ENCODE assay signal across 10 cellular contexts in the genomic region with DNA sequence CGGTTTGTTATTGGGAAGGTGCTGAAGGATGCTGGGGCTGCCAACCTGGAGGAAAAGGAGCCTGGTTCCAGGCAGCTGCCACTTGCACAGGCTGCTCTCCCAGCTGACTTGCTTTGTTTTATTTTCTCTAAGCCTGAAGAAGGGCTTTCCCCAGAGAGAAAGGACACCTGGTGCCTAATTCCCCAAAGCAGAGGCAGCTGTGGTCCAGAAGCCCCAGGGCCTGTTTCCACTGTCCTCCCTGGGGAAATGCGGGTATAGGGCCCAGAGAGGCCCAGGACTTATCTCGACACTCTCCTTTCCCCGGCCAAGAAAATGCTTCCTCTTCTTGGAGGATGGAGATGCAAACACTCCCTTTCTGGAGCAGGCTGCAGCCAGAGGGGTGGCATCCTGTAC. TPM values are rescaled to one million over a fixed set of nuclear protein-coding genes. Genes with fewer than 3 reads are reported as not detected.
DNase-seq lines count a peak whose midpoint lies in the region; ATAC-seq, FAIRE-seq and TF ChIP-seq lines count a peak whose summit lies in the region.
"Had no signal": no experiment of that assay in that cellular context is flagged by ENCODE, and none has a peak within 500 bp of the region (broad histone marks: within the 10 kb centered on the region; RNA-seq: fewer than 3 reads in every experiment).

No MANE protein-coding gene starts in this region.

- no TSS peak for BruUV-seq in GM12878 (replicated peaks; lab: Mats Ljungman, UMichigan)

- H3K36me3 ChIP-seq in GM12878 (ENCODE audit: control insufficient read depth in 2 of 2, insufficient read depth in 2 of 2, low read length in 1 of 2) (no peaks in the 10 kb centered on the region; a peak in 1 of 4 replicates), suprapubic skin (no peaks in the 10 kb centered on the region)

- POLR2A ChIA-PET in GM12878 (lab: Charles Lee), result interaction anchor here (0.5 to 3.4 kb wide), 4 partner anchors 11 to 94 kb away, joined by 3 to 18 read pairs (median 4); no protein-coding TSS in a partner anchor

- no peaks in the 10 kb centered on the region for H3K79me2 ChIP-seq in GM12878 (ENCODE audit: control insufficient read depth, insufficient read depth, low read length)

- CTCF ChIA-PET in GM12878 (lab: Yijun Ruan, JAX), result interaction anchor here (0.6 to 2.1 kb wide), 2 partner anchors 11 to 63 kb away, joined by 3 to 12 read pairs; no protein-coding TSS in a partner anchor

- H3K27ac ChIP-seq in GM12878 (ENCODE audit: control insufficient read depth, insufficient read depth), result no peak overlapping the region
- H3K27ac ChIP-seq in caudate nucleus (ENCODE audit: low read depth, low read length), result no peak overlapping the region
- H3K27ac ChIP-seq in suprapubic skin, result no peak overlapping the region
- H3K27ac ChIP-seq: body of pancreas had no signal

- no peak overlapping the region for H3K4me2 ChIP-seq in GM12878 (ENCODE audit: control insufficient read depth, insufficient read depth)

- no peaks in the 10 kb centered on the region for H4K20me1 ChIP-seq in GM12878 (ENCODE audit: control insufficient read depth, insufficient read depth)

- no peak for DNase-seq in GM12892 (ENCODE audit: insufficient read length)
- peak; percentile 19 for DNase-seq in GM12878 (ENCODE audit: low read depth, low spot score)
- DNase-seq in caudate nucleus (lab: John Stamatoyannopoulos, UW), result no peak
- DNase-seq in SKM-1 treated with dmso at 0.1 percent for 144 hours (lab: John Stamatoyannopoulos, UW; ENCODE audit: unreplicated experiment), result no peak
- no peak for DNase-seq in suprapubic skin (ENCODE audit: low spot score in 2 of 2)
- no peak for DNase-seq in putamen (ENCODE audit: low spot score)
- DNase-seq: activated CD4-positive, alpha-beta memory T cell treated with anti-CD3 and anti-CD28 coated beads, Interleukin-2, amount 10 ng/mL, durations not matched to agents 7 days and 5 days; body of pancreas had no signal

- intact Hi-C loops in GM12878 (cut with micrococcal nuclease; ENCODE audit: unreplicated experiment), result no loop called here

- peak; percentile 17 for FAIRE-seq in GM12892 (lab: Jason Lieb, UNC)
- no peak for FAIRE-seq in GM12878 (lab: Jason Lieb, UNC)

- TF ChIP-seq POLR2A in GM12892 (IDR thresholded peaks at IDR 0.05; ENCODE audit: low read depth, low read length), result no peak
- no peak for TF ChIP-seq POLR2A in GM12878 (IDR thresholded peaks at IDR 0.05; ENCODE audit: low read depth, low read length)
- no peak for TF ChIP-seq POLR2A in suprapubic skin (IDR thresholded peaks at IDR 0.05)

- H2AFZ ChIP-seq in GM12878 (ENCODE audit: control insufficient read depth, low read depth, low read length), result no peak overlapping the region

- TF ChIP-seq EP300 in GM12878 (IDR thresholded peaks at IDR 0.05; ENCODE audit: borderline replicate concordance in 1 of 2, control insufficient read depth in 1 of 2, low read depth in 2 of 2, low read length in 2 of 2) (no peak), suprapubic skin (IDR thresholded peaks at IDR 0.05) (no peak)

- H3K9me3 ChIP-seq in GM12878 (replicated peaks; ENCODE audit: control insufficient read depth, insufficient read depth, low read length) (no peaks in the 10 kb centered on the region), suprapubic skin (no peaks in the 10 kb centered on the region)
- H3K9me3 ChIP-seq: body of pancreas had no signal

- TF ChIP-seq CTCF in GM12878 (IDR thresholded peaks at IDR 0.05 in 2 of 3, conservative IDR thresholded peaks at IDR 0.05 in 1 of 3; ENCODE audit: control insufficient read depth in 2 of 3, extremely low read depth in 1 of 3, insufficient read depth in 1 of 3, low read depth in 3 of 3, low read length in 3 of 3), result no peak
- no peak for TF ChIP-seq CTCF in suprapubic skin (IDR thresholded peaks at IDR 0.05)

- H3K27me3 ChIP-seq in GM12878 (replicated peaks in 1 of 2; ENCODE audit: control insufficient read depth in 2 of 2, insufficient read depth in 2 of 2, low read length in 1 of 2) (no peaks in the 10 kb centered on the region), suprapubic skin (no peaks in the 10 kb centered on the region)
- H3K27me3 ChIP-seq: body of pancreas had no signal

- ATAC-seq in GM21447 (IDR thresholded peaks at IDR 0.05; ENCODE audit: unreplicated experiment) (peak; percentile 89), HG03432 (IDR thresholded peaks at IDR 0.05; ENCODE audit: unreplicated experiment) (peak; percentile 84), GM12878 (peak; percentile 87)
- ATAC-seq: body of pancreas had no signal

- 44% methylated on average over 4 of the region's 4 CpGs for WGBS in GM12878 (ENCODE audit: insufficient coverage, insufficient replicate concordance, low lambda C conversion rate, missing lambda C conversion rate)
- 67% methylated on average over 4 of the region's 4 CpGs for WGBS in suprapubic skin

- RAD21 ChIA-PET in GM12878 (lab: Charles Lee; ENCODE audit: unreplicated experiment), result interaction anchor here (0.7 to 2.5 kb wide), 7 partner anchors 10 to 59 kb away, joined by 3 to 13 read pairs (median 6); partner anchors contain the start of gene INO80C

- H3K4me3 ChIP-seq in GM12878 (no peak overlapping the region), suprapubic skin (no peak overlapping the region)
- H3K4me3 ChIP-seq: body of pancreas had no signal

- in situ Hi-C loops in GM12878 (cut with MboI), result no loop called here

- no peak overlapping the region for H3K9ac ChIP-seq in GM12878 (ENCODE audit: control insufficient read depth, insufficient read depth, low read length)

- H3K4me1 ChIP-seq in GM12878 (ENCODE audit: control insufficient read depth, insufficient read depth, low read length) (peaks cover 17% of the 10 kb centered on the region), suprapubic skin (no peaks in the 10 kb centered on the region)
- H3K4me1 ChIP-seq: body of pancreas had no signal

- no peak for TF ChIP-seq RAD21 in GM12878 (IDR thresholded peaks at IDR 0.05; ENCODE audit: insufficient read depth, low read depth, low read length)

- SMC1A ChIA-PET in GM12878 (lab: Charles Lee; ENCODE audit: uncharacterized antibody, unreplicated experiment), result interaction anchor here (0.6 to 6.2 kb wide), 7 partner anchors 10 to 53 kb away, joined by 3 to 67 read pairs (median 3); no protein-coding TSS in a partner anchor

TF ChIP-seq in GM12878, 131 proteins besides CTCF, POLR2A, EP300 and RAD21 (continues in another document):
- TF ChIP-seq ELK1 (IDR thresholded peaks at IDR 0.05; ENCODE audit: low read depth, low read length) (no peak), CREM (IDR thresholded peaks at IDR 0.05; ENCODE audit: low read depth) (no peak), NR2F1 (conservative IDR thresholded peaks at IDR 0.05) (0 out of 2 replicates have a peak, but pooled peaks have one; percentile 29), IKZF1 (conservative IDR thresholded peaks at IDR 0.05) (peak; percentile 74), RUNX3 (IDR thresholded peaks at IDR 0.05; ENCODE audit: low read length) (peak; percentile 68), TCF12 (IDR thresholded peaks at IDR 0.05; ENCODE audit: low read depth, low read length) (peak; percentile 92), TCF3 (IDR thresholded peaks at IDR 0.05; ENCODE audit: borderline replicate concordance, insufficient read depth, low read depth, low read length) (peak; percentile 54; the same call in 1 of the 2 replicates), BCL11A (IDR thresholded peaks at IDR 0.05; ENCODE audit: low read depth, low read length) (peak; percentile 59; the same call in 1 of the 2 replicates), IKZF2 (IDR thresholded peaks at IDR 0.05) (peak; percentile 38 to 44; a peak in 2 of 4 replicates), EED (IDR thresholded peaks at IDR 0.05; ENCODE audit: low read depth) (peak; percentile 69), MEF2B (IDR thresholded peaks at IDR 0.05; ENCODE audit: partially characterized antibody, poor library complexity, severe bottlenecking) (peak; percentile 97), CBX5 (IDR thresholded peaks at IDR 0.05; ENCODE audit: low read depth) (0 out of 2 replicates have a peak, but pooled peaks have one; percentile 50)

RNA-seq across cellular contexts. Expression of gene INO80C, which starts 30.1 kb away (rescaled TPM):
- 19.4 TPM for polyA plus RNA-seq in GM12892 (2012; ENCODE audit: missing spikeins)
- total RNA-seq in GM12878 (2013; cell fraction: nucleolus; rRNA removed), result 39.2 and 40.2 TPM in 2 replicates
- 9.8 and 9.9 TPM in 2 replicates for total RNA-seq in GM12878 (2014; rRNA removed)
- 16.0 and 18.1 TPM in 2 replicates for total RNA-seq in GM12878 (2014; rRNA removed; fragmentation: Illumina TruSeq; extraction: Trizol)
- 29.3 and 30.7 TPM in 2 replicates for total RNA-seq in GM12878 (2021)
- polyA plus RNA-seq in GM12878 (2011; ENCODE audit: low read depth), result 17.9 TPM
- 31.3 and 31.6 TPM in 2 replicates for polyA plus RNA-seq in GM12878 (2011; rRNA removed)
- 27.9 and 34.4 TPM in 2 replicates for polyA plus RNA-seq in GM12878 (2011; cell fraction: cytosol; rRNA removed)
- polyA plus RNA-seq in GM12878 (2011; cell fraction: nucleus; rRNA removed), result 29.8 and 31.2 TPM in 2 replicates
- 15.2 and 16.8 TPM in 2 replicates for polyA plus RNA-seq in GM12878 (2012)
- polyA plus RNA-seq in GM12878 (2014; fragmentation: Illumina TruSeq; extraction: Trizol), result 32.8 and 34.2 TPM in 2 replicates
- polyA plus RNA-seq in GM12878 (2014; fragmentation: Nextera tagmentation; extraction: Ambion mirVana), result 10 to 100 TPM; 25.0 to 31.6 TPM
- 29.7 and 43.2 TPM in 2 replicates for polyA plus RNA-seq in GM12878 (2014; rRNA removed)
- polyA plus RNA-seq in GM12878 (2016; fragmentation: Nextera tagmentation; extraction: Ambion mirVana), result 10 to 100 TPM; 28.3 to 30.9 TPM
- 13.2 and 19.6 TPM in 2 replicates for polyA minus RNA-seq in GM12878 (2011; rRNA and poly(A)+ RNA removed)
- polyA minus RNA-seq in GM12878 (2011; cell fraction: cytosol; rRNA and poly(A)+ RNA removed), result 4.9 and 10.4 TPM in 2 replicates
- polyA minus RNA-seq in GM12878 (2011; cell fraction: nucleus; rRNA and poly(A)+ RNA removed), result 9.2 and 15.2 TPM in 2 replicates
- 10 to 100 TPM; 12.6 to 35.2 (median 18.2) TPM for total RNA-seq in suprapubic skin
